ENCODE assay signal across 36 cellular contexts in the genomic region with DNA sequence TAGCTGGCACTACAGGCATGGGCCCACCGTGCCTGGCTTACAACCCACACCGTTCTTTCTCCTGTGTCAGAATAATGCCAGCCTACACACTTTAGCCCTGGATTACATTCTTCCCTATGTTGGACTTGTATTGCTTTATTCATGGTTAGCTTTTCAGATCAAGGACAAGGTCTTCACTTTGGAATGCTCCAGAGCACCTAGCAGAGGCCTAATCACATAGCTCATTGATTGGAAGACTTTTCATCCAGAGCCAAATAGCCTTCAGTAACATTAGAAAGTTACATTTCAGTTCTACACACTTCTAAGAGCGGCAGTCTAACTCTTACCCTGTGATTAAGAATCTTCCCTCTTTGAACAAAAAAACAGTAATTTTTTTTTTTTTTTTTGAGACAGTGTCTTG. TPM values are rescaled to one million over a fixed set of nuclear protein-coding genes. Genes with fewer than 3 reads are reported as not detected.
DNase-seq lines count a peak whose midpoint lies in the region; ATAC-seq, FAIRE-seq and TF ChIP-seq lines count a peak whose summit lies in the region.
"Had no signal": no experiment of that assay in that cellular context is flagged by ENCODE, and none has a peak within 500 bp of the region (broad histone marks: within the 10 kb centered on the region; RNA-seq: fewer than 3 reads in every experiment).

No MANE protein-coding gene starts in this region.

- WGBS in body of pancreas, 2 donors = 34 to 40% methylated on average over 3 of the region's 3 CpGs
- 24 to 25% methylated on average over 3 of the region's 3 CpGs for WGBS in pancreas, 2 donors

- no peak for ATAC-seq in activated naive CD8-positive, alpha-beta T cell treated with anti-CD3 and anti-CD28 coated beads, Interleukin-2, amount 50 U/mL, for 24 hours
- ATAC-seq in DND-41 (ENCODE audit: insufficient read depth, low read depth) = no peak
- ATAC-seq in body of pancreas = peak; percentile 24
- peak in 3 of 4 donors; percentile 29 to 94 (median 80) for ATAC-seq in pancreas
- no peak for ATAC-seq in GM21786 (IDR thresholded peaks at IDR 0.05; ENCODE audit: unreplicated experiment)
- ATAC-seq: A549; CD8-positive, alpha-beta T cell had no signal

- H3K9me3 ChIP-seq in DND-41 (ENCODE audit: insufficient read depth, low read length, severe bottlenecking) = no peaks in the 10 kb centered on the region
- H3K9me3 ChIP-seq in body of pancreas = no peaks in the 10 kb centered on the region
- H3K9me3 ChIP-seq in pancreas = no peaks in the 10 kb centered on the region
- H3K9me3 ChIP-seq: A549; BE2C; BLaER1; BLaER1 treated with 17β-estradiol and CSF1 and Interleukin-3, amounts not matched to agents 10 nM and 100 nM; Caco-2 had no signal

- intact Hi-C loops in body of pancreas (cut with DNase I) (no loop called here), pancreas (cut with DNase I) (no loop called here)

- no peak for DNase-seq in activated naive CD8-positive, alpha-beta T cell treated with anti-CD3 and anti-CD28 coated beads, Interleukin-2, amount 50 U/mL, for 24 hours
- no peak for DNase-seq in activated naive CD8-positive, alpha-beta T cell treated with anti-CD3 and anti-CD28 coated beads for 36 hours
- DNase-seq in DND-41 (no peak), body of pancreas (no peak), pancreas (no peak), iPS-NIHi7 (ENCODE audit: extremely low spot score) (no peak), hypothalamus (lab: John Stamatoyannopoulos, UW) (no peak)
- DNase-seq: 8988T; ACHN; AML-193; BE2C; C1 segment of cervical spinal cord; Caco-2; Calu3; CD4-positive, alpha-beta memory T cell; CD4-positive, alpha-beta T cell; CD4-positive, CD25-positive, alpha-beta regulatory T cell; CD8-positive, alpha-beta memory T cell; CD8-positive, alpha-beta T cell; COR-L47; DMS 273 treated with DMSO at 0.1 percent for 48 hours; DMS153; DMS53; DMS79; DMS79 treated with DMSO at 0.1 percent for 48 hours; EL had no signal

- no peaks in the 10 kb centered on the region for H4K20me1 ChIP-seq in DND-41 (ENCODE audit: insufficient read depth, low read length)
- H4K20me1 ChIP-seq: BLaER1; BLaER1 treated with 17β-estradiol and CSF1 and Interleukin-3, amounts not matched to agents 10 nM and 100 nM had no signal

- no peak for TF ChIP-seq POLR2A in body of pancreas (IDR thresholded peaks at IDR 0.05)

- H3K36me3 Mint-ChIP-seq in activated naive CD8-positive, alpha-beta T cell treated with anti-CD3 and anti-CD28 coated beads, Interleukin-2, amount 50 U/mL, for 24 hours (ENCODE audit: low read depth) = no peaks in the 10 kb centered on the region
- no peaks in the 10 kb centered on the region for H3K36me3 Mint-ChIP-seq in activated naive CD8-positive, alpha-beta T cell treated with anti-CD3 and anti-CD28 coated beads for 36 hours
- H3K36me3 Mint-ChIP-seq: CD14-positive monocyte; CD4-positive, alpha-beta memory T cell; CD4-positive, CD25-positive, alpha-beta regulatory T cell; CD8-positive, alpha-beta memory T cell; CD8-positive, alpha-beta T cell had no signal

- no peaks in the 10 kb centered on the region for H3K4me1 ChIP-seq in DND-41 (ENCODE audit: insufficient read depth, low read length)
- H3K4me1 ChIP-seq in body of pancreas = peaks cover 8% of the 10 kb centered on the region
- peaks cover 0 to 7% (median 0%) of the 10 kb centered on the region in 3 donors for H3K4me1 ChIP-seq in pancreas
- H3K4me1 ChIP-seq: A549, BE2C, Caco-2 had no signal

- no peak overlapping the region for H3K27ac ChIP-seq in DND-41 (ENCODE audit: low read length)
- no peak overlapping the region for H3K27ac ChIP-seq in body of pancreas
- no peak overlapping the region for H3K27ac ChIP-seq in pancreas
- H3K27ac ChIP-seq: 22Rv1; A549; BLaER1; BLaER1 treated with 17β-estradiol and CSF1 and Interleukin-3, amounts not matched to agents 10 nM and 100 nM; C4-2B had no signal

- peak overlapping the region; percentile 7; the same call in 1 of the 2 replicates for H2AFZ ChIP-seq in DND-41 (ENCODE audit: low read depth, low read length)

- H3K36me3 ChIP-seq in DND-41 (ENCODE audit: insufficient read depth, low read length) = no peaks in the 10 kb centered on the region
- no peaks in the 10 kb centered on the region for H3K36me3 ChIP-seq in body of pancreas (replicated peaks in 1 of 2; ENCODE audit: insufficient read depth in 1 of 2, low read depth in 2 of 2)
- H3K36me3 ChIP-seq in pancreas = no peaks in the 10 kb centered on the region
- H3K36me3 ChIP-seq: BE2C; BLaER1; BLaER1 treated with 17β-estradiol and CSF1 and Interleukin-3, amounts not matched to agents 10 nM and 100 nM had no signal

- H3K4me3 Mint-ChIP-seq in activated naive CD8-positive, alpha-beta T cell treated with anti-CD3 and anti-CD28 coated beads, Interleukin-2, amount 50 U/mL, for 24 hours = no peak overlapping the region
- H3K4me3 Mint-ChIP-seq in activated naive CD8-positive, alpha-beta T cell treated with anti-CD3 and anti-CD28 coated beads for 36 hours = no peak overlapping the region
- H3K4me3 Mint-ChIP-seq: B cell; CD14-positive monocyte; CD4-positive, alpha-beta memory T cell; CD4-positive, alpha-beta T cell; CD4-positive, CD25-positive, alpha-beta regulatory T cell; CD8-positive, alpha-beta memory T cell; CD8-positive, alpha-beta T cell had no signal

- peak overlapping the region; percentile 6 for H3K27ac Mint-ChIP-seq in activated naive CD8-positive, alpha-beta T cell treated with anti-CD3 and anti-CD28 coated beads, Interleukin-2, amount 50 U/mL, for 24 hours
- no peak overlapping the region for H3K27ac Mint-ChIP-seq in activated naive CD8-positive, alpha-beta T cell treated with anti-CD3 and anti-CD28 coated beads for 36 hours
- H3K27ac Mint-ChIP-seq: B cell; CD14-positive monocyte; CD4-positive, alpha-beta memory T cell; CD4-positive, alpha-beta T cell; CD4-positive, CD25-positive, alpha-beta regulatory T cell; CD8-positive, alpha-beta memory T cell; CD8-positive, alpha-beta T cell had no signal

- H3K79me2 ChIP-seq in DND-41 (ENCODE audit: insufficient read depth, low read length) = no peaks in the 10 kb centered on the region

- H3K4me1 Mint-ChIP-seq in activated naive CD8-positive, alpha-beta T cell treated with anti-CD3 and anti-CD28 coated beads, Interleukin-2, amount 50 U/mL, for 24 hours = no peaks in the 10 kb centered on the region
- H3K4me1 Mint-ChIP-seq in activated naive CD8-positive, alpha-beta T cell treated with anti-CD3 and anti-CD28 coated beads for 36 hours = peaks cover 4% of the 10 kb centered on the region
- H3K4me1 Mint-ChIP-seq: CD4-positive, alpha-beta memory T cell; CD4-positive, CD25-positive, alpha-beta regulatory T cell; CD8-positive, alpha-beta memory T cell had no signal

- H3K4me3 ChIP-seq in DND-41 (ENCODE audit: low read depth in 1 of 2, low read length in 2 of 2) (no peak overlapping the region), body of pancreas (no peak overlapping the region), pancreas (no peak overlapping the region)
- H3K4me3 ChIP-seq: A549; BLaER1; BLaER1 treated with 17β-estradiol and CSF1 and Interleukin-3, amounts not matched to agents 10 nM and 100 nM had no signal

- H3K9me3 Mint-ChIP-seq in activated naive CD8-positive, alpha-beta T cell treated with anti-CD3 and anti-CD28 coated beads, Interleukin-2, amount 50 U/mL, for 24 hours = no peaks in the 10 kb centered on the region
- no peaks in the 10 kb centered on the region for H3K9me3 Mint-ChIP-seq in activated naive CD8-positive, alpha-beta T cell treated with anti-CD3 and anti-CD28 coated beads for 36 hours
- H3K9me3 Mint-ChIP-seq: CD14-positive monocyte; CD4-positive, alpha-beta memory T cell; CD4-positive, alpha-beta T cell; CD4-positive, CD25-positive, alpha-beta regulatory T cell; CD8-positive, alpha-beta memory T cell; CD8-positive, alpha-beta T cell had no signal

- no peaks in the 10 kb centered on the region for H3K27me3 Mint-ChIP-seq in activated naive CD8-positive, alpha-beta T cell treated with anti-CD3 and anti-CD28 coated beads, Interleukin-2, amount 50 U/mL, for 24 hours
- no peaks in the 10 kb centered on the region for H3K27me3 Mint-ChIP-seq in activated naive CD8-positive, alpha-beta T cell treated with anti-CD3 and anti-CD28 coated beads for 36 hours
- H3K27me3 Mint-ChIP-seq: CD4-positive, alpha-beta memory T cell; CD4-positive, alpha-beta T cell; CD4-positive, CD25-positive, alpha-beta regulatory T cell had no signal

- no peaks in the 10 kb centered on the region for H3K27me3 ChIP-seq in DND-41 (ENCODE audit: insufficient read depth, low read length, poor library complexity)
- no peaks in the 10 kb centered on the region for H3K27me3 ChIP-seq in body of pancreas
- H3K27me3 ChIP-seq in pancreas = no peaks in the 10 kb centered on the region
- H3K27me3 ChIP-seq: BE2C; BLaER1; BLaER1 treated with 17β-estradiol and CSF1 and Interleukin-3, amounts not matched to agents 10 nM and 100 nM had no signal

- no peak overlapping the region for H3K9ac ChIP-seq in DND-41 (ENCODE audit: low read depth, low read length)
- H3K9ac ChIP-seq: BLaER1; BLaER1 treated with 17β-estradiol and CSF1 and Interleukin-3, amounts not matched to agents 10 nM and 100 nM had no signal

- FAIRE-seq in pancreas (lab: Jason Lieb, UNC) = no peak
- FAIRE-seq: A204.1, A549, D721Med had no signal

- H3K4me2 ChIP-seq in DND-41 (ENCODE audit: insufficient read depth, low read length) = no peak overlapping the region
- H3K4me2 ChIP-seq: A549, BLaER1 had no signal

- TF ChIP-seq CTCF in DND-41 (IDR thresholded peaks at IDR 0.05; ENCODE audit: borderline replicate concordance, extremely low read depth, low read length, poor library complexity, severe bottlenecking) = no peak
- TF ChIP-seq CTCF in body of pancreas (IDR thresholded peaks at IDR 0.05) = no peak
- no peak for TF ChIP-seq CTCF in pancreas (IDR thresholded peaks at IDR 0.05)

RNA-seq across cellular contexts. Expression of a gene that starts 29.4 kb away (rescaled TPM):
- 1 to 10 TPM; 6.1 to 6.3 TPM for total RNA-seq in activated naive CD8-positive, alpha-beta T cell treated with anti-CD3 and anti-CD28 coated beads for 36 hours
- total RNA-seq in body of pancreas (10 to 100 TPM; 21.5 to 23.4 TPM), pancreas (10 to 100 TPM; 11.8 to 16.9 (median 14.0) TPM)
- 1 to 10 TPM; 3.0 to 7.5 TPM for polyA plus RNA-seq in pancreas
- polyA plus RNA-seq: CD14-positive monocyte had no signal

RNA-seq across cellular contexts. Expression of a gene that starts 56.4 kb away (rescaled TPM):
- 10 to 100 TPM; 40.2 to 43.2 TPM for total RNA-seq in activated naive CD8-positive, alpha-beta T cell treated with anti-CD3 and anti-CD28 coated beads for 36 hours
- total RNA-seq in body of pancreas (10 to 100 TPM; 23.1 to 26.5 TPM), pancreas (10 to 100 TPM; 15.8 to 29.7 (median 21.2) TPM)
- polyA plus RNA-seq in pancreas = 10 to 100 TPM; 23.4 to 26.7 TPM

RNA-seq across cellular contexts. Expression of a gene that starts 57.5 kb away (rescaled TPM):
- 10 to 100 TPM; 33.3 to 36.1 TPM for total RNA-seq in activated naive CD8-positive, alpha-beta T cell treated with anti-CD3 and anti-CD28 coated beads for 36 hours
- total RNA-seq in body of pancreas (10 to 100 TPM; 25.7 to 38.7 TPM), pancreas (10 to 100 TPM; 25.7 to 39.4 (median 34.9) TPM)
- polyA plus RNA-seq in pancreas = 10 to 100 TPM in 1 of 2 donors, 1 to 10 TPM in 1; 9.9 to 17.0 TPM

Comparison
In these comparisons a context has a peak if more than half of its experiments do, and no peak if none do; other contexts are left out.
1. ATAC-seq: peak in body of pancreas (single experiment) and pancreas (3 of 4); none in activated naive CD8-positive, alpha-beta T cell treated with anti-CD3 and anti-CD28 coated beads, Interleukin-2, amount 50 U/mL, for 24 hours (single experiment), DND-41 (single experiment) and GM21786 (single experiment).